ENCODE assay signal across 27 cellular contexts in the genomic region with DNA sequence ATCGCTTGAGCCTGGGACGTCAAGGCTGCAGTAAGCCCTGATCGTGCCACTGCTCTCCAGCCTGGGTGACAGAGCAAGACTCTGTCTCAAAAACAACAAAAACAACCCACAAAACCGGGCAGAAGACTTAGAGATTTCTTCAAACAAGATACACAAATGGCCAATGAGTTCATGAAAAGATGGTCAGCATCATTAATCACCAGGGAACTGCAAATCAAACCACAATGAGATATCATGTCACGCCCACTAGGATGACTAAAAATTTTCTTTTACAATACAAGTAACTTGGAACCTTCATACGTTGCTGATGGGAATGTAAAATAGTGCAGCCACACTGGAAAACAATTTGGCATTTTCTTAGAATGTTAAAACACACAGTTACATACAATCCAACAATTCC.
DNase-seq lines count a peak whose midpoint lies in the region; ATAC-seq and TF ChIP-seq lines count a peak whose summit lies in the region.
"Had no signal": no experiment of that assay in that cellular context is flagged by ENCODE, and none has a peak within 500 bp of the region (broad histone marks: within the 10 kb centered on the region; RNA-seq: fewer than 3 reads in every experiment).

No MANE protein-coding gene starts in this region.

- H3K4me1 ChIP-seq in upper lobe of right lung: no peaks in the 10 kb centered on the region
- H3K4me1 ChIP-seq: ascending aorta had no signal

- ATAC-seq in upper lobe of right lung: no peak
- ATAC-seq: left cardiac atrium, natural killer cell, pancreas, right cardiac atrium, WTC11 had no signal

- peaks cover 87% of the 10 kb centered on the region for H3K36me3 ChIP-seq in upper lobe of right lung

- intact Hi-C loops in upper lobe of right lung (cut with DNase I): no loop called here

- DNase-seq in EH (ENCODE audit: low read depth) (peak; percentile 30), LHCN-M2 (ENCODE audit: low read depth) (peak; percentile 58), choroid plexus epithelial cell (ENCODE audit: low read depth) (peak; percentile 57), myocyte (ENCODE audit: low read depth) (peak; percentile 41), NCI-H510A (lab: John Stamatoyannopoulos, UW) (no peak), NCI-H526 treated with DMSO at 0.1 percent for 48 hours (lab: John Stamatoyannopoulos, UW) (no peak), iPS-NIHi7 (ENCODE audit: extremely low spot score) (no peak), upper lobe of right lung (no peak)
- DNase-seq: activated CD4-positive, alpha-beta T cell treated with anti-CD3 and anti-CD28 coated beads, Interleukin-2, amount 50 U/mL, for 48 hours; activated T-cell treated with anti-CD3 and anti-CD28 coated beads for 4 hours; AML-193; effector memory CD4-positive, alpha-beta T cell; left cardiac atrium; mesendoderm; natural killer cell; NCI-H1417; NCI-H2081 treated with DMSO at 0.1 percent for 48 hours; NCI-H524; pancreas; right cardiac atrium; stimulated activated CD4-positive, alpha-beta T cell treated with anti-CD3 and anti-CD28 coated beads, Interleukin-15, amount 100 ng/mL, for 24 hours; stomach; trophoblast cell had no signal

- TF ChIP-seq CTCF in choroid plexus epithelial cell (conservative IDR thresholded peaks at IDR 0.05; ENCODE audit: low read depth, low read length) (no peak), upper lobe of right lung (IDR thresholded peaks at IDR 0.05) (no peak)

- no peaks in the 10 kb centered on the region for H3K27me3 ChIP-seq in upper lobe of right lung
- H3K27me3 ChIP-seq: ascending aorta, esophagus muscularis mucosa, pancreas, stomach had no signal

- no peaks in the 10 kb centered on the region for H3K9me3 ChIP-seq in upper lobe of right lung
- H3K9me3 ChIP-seq: ascending aorta, esophagus muscularis mucosa, pancreas, stomach had no signal

- H3K4me3 ChIP-seq in choroid plexus epithelial cell (ENCODE audit: low read depth, low read length) (no peak overlapping the region), upper lobe of right lung (no peak overlapping the region)
- H3K4me3 ChIP-seq: ascending aorta, esophagus muscularis mucosa, pancreas, stomach had no signal

- no peak overlapping the region for H3K27ac ChIP-seq in upper lobe of right lung
- H3K27ac ChIP-seq: ascending aorta, esophagus muscularis mucosa, RWPE1, stomach had no signal

Comparison
In these comparisons a context has a peak if more than half of its experiments do, and no peak if none do; other contexts are left out.
1. DNase-seq: peak in EH (single experiment), LHCN-M2 (single experiment), choroid plexus epithelial cell (single experiment) and myocyte (single experiment); none in NCI-H510A (single experiment), NCI-H526 treated with DMSO at 0.1 percent for 48 hours (single experiment), iPS-NIHi7 (single experiment) and upper lobe of right lung (single experiment).